ENCODE assay signal across 8 cellular contexts in genomic region chrX:109732780-109733657, GRCh38. TPM values are rescaled to one million over a fixed set of nuclear protein-coding genes. Genes with fewer than 3 reads are reported as not detected.
DNase-seq lines count a peak whose midpoint lies in the region; ATAC-seq and TF ChIP-seq lines count a peak whose summit lies in the region.

Gene ACSL4 (minus strand): TSS chrX:109733257. CDS start chrX:109683363, 49,894 bp downstream.

- H3K9me3 ChIP-seq in osteoblast (ENCODE audit: low read depth, low read length), result no peaks in the 10 kb centered on the region

- H3K4me3 ChIP-seq in HFF-Myc (replicated peaks; ENCODE audit: low read depth, low read length) (peak within 1 kb of the TSS; percentile 85), osteoblast (ENCODE audit: insufficient read depth, low read length) (peak within 1 kb of the TSS; percentile 84)

- DNase-seq in GM03348 (ENCODE audit: low spot score) (peak; percentile 92), HFF-Myc (ENCODE audit: extremely low read depth, low read depth) (no peak), NCI-H1048 (lab: John Stamatoyannopoulos, UW) (peak; percentile 27), SKM-1 treated with dmso at 0.1 percent for 144 hours (lab: John Stamatoyannopoulos, UW; ENCODE audit: unreplicated experiment) (peak; percentile 62), glomerular endothelial cell (ENCODE audit: extremely low read depth, low read depth, low spot score) (no peak), osteoblast (ENCODE audit: insufficient read length, low spot score, missing footprints) (peak; percentile 88)
- DNase-seq in activated naive CD4-positive, alpha-beta T cell treated with anti-CD3 and anti-CD28 coated beads, Interleukin-2, amount 50 U/mL, for 72 hours (ENCODE audit: low spot score in 2 of 2), result peak; percentile 76 to 82

- H3K36me3 Mint-ChIP-seq in activated naive CD4-positive, alpha-beta T cell treated with anti-CD3 and anti-CD28 coated beads, Interleukin-2, amount 50 U/mL, for 72 hours, result peaks cover 13 to 23% of the 10 kb centered on the region in 2 donors

- H3K9me3 Mint-ChIP-seq in activated naive CD4-positive, alpha-beta T cell treated with anti-CD3 and anti-CD28 coated beads, Interleukin-2, amount 50 U/mL, for 72 hours, result no peaks in the 10 kb centered on the region

- peak within 1 kb of the TSS; percentile 61 for H2AFZ ChIP-seq in osteoblast (ENCODE audit: low read length)

- H4K20me1 ChIP-seq in osteoblast (ENCODE audit: insufficient read depth, low read length), result peaks cover 11% of the 10 kb centered on the region

- peak within 1 kb of the TSS; percentile 99 to 100 for H3K27ac Mint-ChIP-seq in activated naive CD4-positive, alpha-beta T cell treated with anti-CD3 and anti-CD28 coated beads, Interleukin-2, amount 50 U/mL, for 72 hours

- H3K36me3 ChIP-seq in osteoblast (ENCODE audit: insufficient read depth, low read length), result no peaks in the 10 kb centered on the region

- peak; percentile 74 to 79 for ATAC-seq in activated naive CD4-positive, alpha-beta T cell treated with anti-CD3 and anti-CD28 coated beads, Interleukin-2, amount 50 U/mL, for 72 hours

- no peaks in the 10 kb centered on the region for H3K27me3 ChIP-seq in osteoblast (ENCODE audit: insufficient read depth, low read length)

- H3K4me2 ChIP-seq in osteoblast (ENCODE audit: insufficient read depth, low read length), result peak within 1 kb of the TSS; percentile 91

- TF ChIP-seq CTCF in HFF-Myc (IDR thresholded peaks at IDR 0.05; ENCODE audit: low read depth, low read length, missing control alignments), result no peak
- no peak for TF ChIP-seq CTCF in osteoblast (IDR thresholded peaks at IDR 0.05; ENCODE audit: extremely low read depth, low read depth, low read length)

- peaks cover 4% of the 10 kb centered on the region for H3K4me1 ChIP-seq in osteoblast (ENCODE audit: insufficient read depth, low read length)

- peaks cover 51% of the 10 kb centered on the region for H3K79me2 ChIP-seq in osteoblast (ENCODE audit: insufficient read depth, low read length)

- H3K27ac ChIP-seq in osteoblast (ENCODE audit: low read depth, low read length), result peak within 1 kb of the TSS; percentile 93
- peak within 1 kb of the TSS; percentile 51 for H3K27ac ChIP-seq in temporal lobe (ENCODE audit: low read depth, low read length)

RNA-seq across cellular contexts. Expression of gene ACSL4, which starts in this region (rescaled TPM):
- total RNA-seq in activated naive CD4-positive, alpha-beta T cell treated with anti-CD3 and anti-CD28 coated beads, Interleukin-2, amount 50 U/mL, for 72 hours, result 10 to 100 TPM; 62.0 to 64.1 TPM
- 56.4 and 62.2 TPM in 2 replicates for total RNA-seq in glomerular endothelial cell
- 96.9 and 117 TPM in 2 replicates for total RNA-seq in osteoblast
- 176 TPM for total RNA-seq in temporal lobe

Comparison
In these comparisons a context has a peak if more than half of its experiments do, and no peak if none do; other contexts are left out.
1. DNase-seq: peak in GM03348 (single experiment), NCI-H1048 (single experiment), SKM-1 treated with dmso at 0.1 percent for 144 hours (single experiment), activated naive CD4-positive, alpha-beta T cell treated with anti-CD3 and anti-CD28 coated beads, Interleukin-2, amount 50 U/mL, for 72 hours (2 of 2) and osteoblast (single experiment); none in HFF-Myc (single experiment) and glomerular endothelial cell (single experiment).